Comparison of ENCODE assay signal across 4 cellular contexts in genomic region chrX:154885057-154885456, GRCh38. TPM values are rescaled to one million over a fixed set of nuclear protein-coding genes. Genes with fewer than 3 reads are reported as not detected.
"Had no signal": no experiment of that assay in that cellular context is flagged by ENCODE, and none has a peak within 500 bp of the region (broad histone marks: within the 10 kb centered on the region; RNA-seq: fewer than 3 reads in every experiment).

No MANE protein-coding gene starts in this region.

RNA-seq across cellular contexts. Expression of gene SMIM9, which starts 50.6 kb away (rescaled TPM):
- total RNA-seq: LHCN-M2, M059J, MCF 10A, NCI-H460 had no signal
